In the genomic region with DNA sequence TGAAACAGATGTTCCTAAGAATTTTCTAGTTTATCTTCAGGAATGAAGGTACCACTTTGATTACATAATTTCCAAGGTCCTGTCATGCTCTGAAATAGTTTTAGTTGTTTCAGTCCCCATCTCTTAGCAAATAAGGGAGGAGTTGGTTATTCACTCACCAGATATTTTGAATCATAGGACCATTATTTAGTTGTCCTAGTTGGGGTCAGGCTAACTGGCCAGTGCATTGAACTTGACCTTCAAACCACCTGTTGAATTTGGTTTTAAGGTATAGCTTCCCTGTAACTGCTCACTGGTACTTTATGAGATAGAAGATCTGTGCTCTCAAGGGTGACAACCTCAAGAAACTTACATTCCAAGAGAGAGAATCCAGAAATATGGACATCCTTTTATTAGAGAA, we compare ENCODE assay signal across 14 cellular contexts. TPM values are rescaled to one million over a fixed set of nuclear protein-coding genes. Genes with fewer than 3 reads are reported as not detected.
A peak's percentile ranks its signal among the peaks of the same experiment; 100 is the strongest.
DNase-seq lines count a peak whose midpoint lies in the region; ATAC-seq and TF ChIP-seq lines count a peak whose summit lies in the region.
"Had no signal": no experiment of that assay in that cellular context is flagged by ENCODE, and none has a peak within 500 bp of the region (broad histone marks: within the 10 kb centered on the region; RNA-seq: fewer than 3 reads in every experiment).

No MANE protein-coding gene starts in this region.

- H3K36me3 ChIP-seq in smooth muscle cell (ENCODE audit: low read depth) (no peaks in the 10 kb centered on the region), left ventricle myocardium inferior (no peaks in the 10 kb centered on the region)
- H3K36me3 ChIP-seq: suprapubic skin had no signal

- H3K27ac ChIP-seq in epithelial cell of prostate = peak overlapping the region; percentile 83
- H3K27ac ChIP-seq in smooth muscle cell (ENCODE audit: low read depth) = peak overlapping the region; percentile 98
- no peak overlapping the region for H3K27ac ChIP-seq in left ventricle myocardium inferior (replicated peaks)
- H3K27ac ChIP-seq: suprapubic skin had no signal

- CTCF ChIA-PET in activated CD4-positive, alpha-beta memory T cell treated with anti-CD3 and anti-CD28 coated beads for 36 hours (lab: Charles Lee) = interaction anchor here (0.8 to 2.3 kb wide), 7 partner anchors 11 to 314 kb away, joined by 3 to 10 read pairs (median 5); a partner anchor contains a TSS
- CTCF ChIA-PET in activated CD4-positive, alpha-beta memory T cell treated with anti-CD3 and anti-CD28 coated beads, Interleukin-2, amount 10 ng/mL, durations not matched to agents 7 days and 5 days (lab: Charles Lee) = interaction anchor here (1.0 to 2.4 kb wide), 4 partner anchors 11 to 56 kb away, joined by 5 to 12 read pairs (median 7); no protein-coding TSS in a partner anchor

- peak overlapping the region; percentile 90 for H3K27ac Mint-ChIP-seq in activated CD4-positive, alpha-beta memory T cell treated with anti-CD3 and anti-CD28 coated beads for 36 hours
- no peak overlapping the region for H3K27ac Mint-ChIP-seq in activated CD4-positive, alpha-beta memory T cell treated with anti-CD3 and anti-CD28 coated beads, Interleukin-2, amount 10 ng/mL, durations not matched to agents 7 days and 5 days
- peak overlapping the region; percentile 77 to 89 (median 78) for H3K27ac Mint-ChIP-seq in IgD-negative memory B cell

- no peak overlapping the region for H3K4me3 ChIP-seq in smooth muscle cell
- no peak overlapping the region for H3K4me3 ChIP-seq in left ventricle myocardium inferior
- H3K4me3 ChIP-seq: suprapubic skin had no signal

- DNase-seq in activated CD4-positive, alpha-beta memory T cell treated with anti-CD3 and anti-CD28 coated beads for 36 hours = no peak
- DNase-seq in activated CD4-positive, alpha-beta memory T cell treated with anti-CD3 and anti-CD28 coated beads, Interleukin-2, amount 10 ng/mL, durations not matched to agents 7 days and 5 days = no peak
- no peak for DNase-seq in epithelial cell of prostate (ENCODE audit: low read depth, low spot score)
- no peak for DNase-seq in smooth muscle cell (lab: John Stamatoyannopoulos, UW; ENCODE audit: unreplicated experiment)
- no peak for DNase-seq in central memory CD4-positive, alpha-beta T cell
- no peak for DNase-seq in left ventricle myocardium inferior
- DNase-seq: DMS153, NCI-H1694, NCI-H526, small intestine, T1000 had no signal

- peak overlapping the region; percentile 33 for H3K4me2 ChIP-seq in smooth muscle cell

- peaks cover 6% of the 10 kb centered on the region for H3K36me3 Mint-ChIP-seq in activated CD4-positive, alpha-beta memory T cell treated with anti-CD3 and anti-CD28 coated beads for 36 hours
- H3K36me3 Mint-ChIP-seq in activated CD4-positive, alpha-beta memory T cell treated with anti-CD3 and anti-CD28 coated beads, Interleukin-2, amount 10 ng/mL, durations not matched to agents 7 days and 5 days (ENCODE audit: low read depth) = peaks cover 65% of the 10 kb centered on the region
- peaks cover 7% of the 10 kb centered on the region for H3K36me3 Mint-ChIP-seq in IgD-negative memory B cell

- H3K9me3 ChIP-seq in smooth muscle cell (replicated peaks; ENCODE audit: low read depth) (no peaks in the 10 kb centered on the region), left ventricle myocardium inferior (replicated peaks) (no peaks in the 10 kb centered on the region)
- H3K9me3 ChIP-seq: suprapubic skin had no signal

- H3F3A ChIP-seq in smooth muscle cell (ENCODE audit: low read depth) = peaks cover 12% of the 10 kb centered on the region

- intact Hi-C loops in activated CD4-positive, alpha-beta memory T cell treated with anti-CD3 and anti-CD28 coated beads for 36 hours (cut with micrococcal nuclease) = no loop called here
- intact Hi-C loops in left ventricle myocardium inferior (cut with micrococcal nuclease) = no loop called here

- no peaks in the 10 kb centered on the region for H3K27me3 Mint-ChIP-seq in activated CD4-positive, alpha-beta memory T cell treated with anti-CD3 and anti-CD28 coated beads for 36 hours
- no peaks in the 10 kb centered on the region for H3K27me3 Mint-ChIP-seq in activated CD4-positive, alpha-beta memory T cell treated with anti-CD3 and anti-CD28 coated beads, Interleukin-2, amount 10 ng/mL, durations not matched to agents 7 days and 5 days
- H3K27me3 Mint-ChIP-seq in IgD-negative memory B cell = no peaks in the 10 kb centered on the region

- POLR2A ChIA-PET in activated CD4-positive, alpha-beta memory T cell treated with anti-CD3 and anti-CD28 coated beads for 36 hours (lab: Charles Lee) = interaction anchor here (1.2 to 1.5 kb wide), 3 partner anchors 13 to 65 kb away, joined by 3 to 5 read pairs (median 4); no protein-coding TSS in a partner anchor
- POLR2A ChIA-PET in activated CD4-positive, alpha-beta memory T cell treated with anti-CD3 and anti-CD28 coated beads, Interleukin-2, amount 10 ng/mL, durations not matched to agents 7 days and 5 days (lab: Charles Lee) = interaction anchor here (0.6 to 18.2 kb wide), 11 partner anchors 9 to 744 kb away, joined by 3 to 270 read pairs (median 4); no protein-coding TSS in a partner anchor

- H3K9ac ChIP-seq in smooth muscle cell (ENCODE audit: low read depth) = no peak overlapping the region

- peaks cover under 1% of the 10 kb centered on the region for H3K9me3 Mint-ChIP-seq in activated CD4-positive, alpha-beta memory T cell treated with anti-CD3 and anti-CD28 coated beads for 36 hours
- H3K9me3 Mint-ChIP-seq in activated CD4-positive, alpha-beta memory T cell treated with anti-CD3 and anti-CD28 coated beads, Interleukin-2, amount 10 ng/mL, durations not matched to agents 7 days and 5 days = no peaks in the 10 kb centered on the region
- no peaks in the 10 kb centered on the region for H3K9me3 Mint-ChIP-seq in IgD-negative memory B cell

- H3K4me3 Mint-ChIP-seq in activated CD4-positive, alpha-beta memory T cell treated with anti-CD3 and anti-CD28 coated beads for 36 hours = no peak overlapping the region
- no peak overlapping the region for H3K4me3 Mint-ChIP-seq in activated CD4-positive, alpha-beta memory T cell treated with anti-CD3 and anti-CD28 coated beads, Interleukin-2, amount 10 ng/mL, durations not matched to agents 7 days and 5 days
- peak overlapping the region in 2 of 4 donors; percentile 23 to 30 for H3K4me3 Mint-ChIP-seq in IgD-negative memory B cell

- no peak for ATAC-seq in GM21515 (IDR thresholded peaks at IDR 0.05; ENCODE audit: unreplicated experiment)

- TF ChIP-seq CTCF in smooth muscle cell (IDR thresholded peaks at IDR 0.05; ENCODE audit: borderline replicate concordance, insufficient read depth, poor library complexity, severe bottlenecking) = no peak
- TF ChIP-seq CTCF in left ventricle myocardium inferior (IDR thresholded peaks at IDR 0.05; ENCODE audit: borderline replicate concordance) = no peak

- no peaks in the 10 kb centered on the region for H3K27me3 ChIP-seq in smooth muscle cell (ENCODE audit: low read depth)
- no peaks in the 10 kb centered on the region for H3K27me3 ChIP-seq in left ventricle myocardium inferior (ENCODE audit: low read depth)
- H3K27me3 ChIP-seq: suprapubic skin had no signal

- H4K20me1 ChIP-seq in smooth muscle cell (ENCODE audit: low read depth) = no peaks in the 10 kb centered on the region

- H2AFZ ChIP-seq in smooth muscle cell (ENCODE audit: low read depth) = no peak overlapping the region

- H3K4me1 ChIP-seq in smooth muscle cell (ENCODE audit: low read depth) (peaks cover 19% of the 10 kb centered on the region), left ventricle myocardium inferior (peaks cover 22% of the 10 kb centered on the region)

- peaks cover 55% of the 10 kb centered on the region for H3K79me2 ChIP-seq in smooth muscle cell (ENCODE audit: low read depth)

- peaks cover 89% of the 10 kb centered on the region for H3K4me1 Mint-ChIP-seq in activated CD4-positive, alpha-beta memory T cell treated with anti-CD3 and anti-CD28 coated beads for 36 hours (ENCODE audit: low read depth)
- peaks cover 84% of the 10 kb centered on the region for H3K4me1 Mint-ChIP-seq in activated CD4-positive, alpha-beta memory T cell treated with anti-CD3 and anti-CD28 coated beads, Interleukin-2, amount 10 ng/mL, durations not matched to agents 7 days and 5 days
- peaks cover 55 to 71% (median 65%) of the 10 kb centered on the region in 3 donors for H3K4me1 Mint-ChIP-seq in IgD-negative memory B cell

RNA-seq across cellular contexts. Expression of a gene that starts 53.9 kb away (rescaled TPM):
- 100 to 1,000 TPM; 153 to 159 TPM for total RNA-seq in activated CD4-positive, alpha-beta memory T cell treated with anti-CD3 and anti-CD28 coated beads for 36 hours
- total RNA-seq in activated CD4-positive, alpha-beta memory T cell treated with anti-CD3 and anti-CD28 coated beads, Interleukin-2, amount 10 ng/mL, durations not matched to agents 7 days and 5 days = 100 to 1,000 TPM; 161 to 163 TPM
- polyA plus RNA-seq in IgD-negative memory B cell = 285 TPM
- total RNA-seq in smooth muscle cell = 81.2 and 85.1 TPM in 2 replicates
- polyA plus RNA-seq in smooth muscle cell = 15.7 and 34.2 TPM in 2 replicates
- 3.2 TPM for total RNA-seq in left ventricle myocardium inferior

Comparison
In these comparisons a context has a peak if more than half of its experiments do, and no peak if none do; other contexts are left out.
1. RNA of a gene that starts 53.9 kb away (total RNA-seq): 161 to 163 TPM in activated CD4-positive, alpha-beta memory T cell treated with anti-CD3 and anti-CD28 coated beads, Interleukin-2, amount 10 ng/mL, durations not matched to agents 7 days and 5 days, 153 to 159 TPM in activated CD4-positive, alpha-beta memory T cell treated with anti-CD3 and anti-CD28 coated beads for 36 hours and 81.2 to 85.1 TPM in smooth muscle cell; 3.2 TPM in left ventricle myocardium inferior (single experiment); every median in the first group is over 10 times any median in the second.